In genomic region chr15:58303236-58303635, GRCh38 we compare ENCODE assay signal across 17 cellular contexts.
"Had no signal": no experiment of that assay in that cellular context is flagged by ENCODE, and none has a peak within 500 bp of the region (broad histone marks: within the 10 kb centered on the region; RNA-seq: fewer than 3 reads in every experiment).

No MANE protein-coding gene starts in this region.

- H3K4me3 ChIP-seq: colonic mucosa, esophagus muscularis mucosa, left lung, thyroid gland had no signal

- DNase-seq: activated CD4-positive, alpha-beta T cell treated with anti-CD3 and anti-CD28 coated beads, Interleukin-2, amount 50 U/mL, for 48 hours; activated CD4-positive, CD25-positive, alpha-beta regulatory T cell treated with anti-CD3 and anti-CD28 coated beads, Interleukin-2, amount 50 U/mL, for 72 hours; activated CD8-positive, alpha-beta memory T cell treated with anti-CD3 and anti-CD28 coated beads, Interleukin-2, amount 50 U/mL, for 4 hours; central memory CD4-positive, alpha-beta T cell; colonic mucosa; glutamatergic neuron; hypothalamus; kidney; left lung; mammary epithelial cell; occipital lobe; T1000; thyroid gland had no signal

- H3K9me3 Mint-ChIP-seq: stimulated activated effector memory CD8-positive, alpha-beta T cell treated with anti-CD3 and anti-CD28 coated beads, Interleukin-12 subunit alpha, Interleukin-12 subunit beta, amount 100 ng/mL, for 72 hours had no signal

- H3K4me3 Mint-ChIP-seq: brain; nephron; stimulated activated effector memory CD8-positive, alpha-beta T cell treated with anti-CD3 and anti-CD28 coated beads, Interleukin-12 subunit alpha, Interleukin-12 subunit beta, amount 100 ng/mL, for 72 hours had no signal

- ATAC-seq: stimulated activated effector memory CD8-positive, alpha-beta T cell treated with anti-CD3 and anti-CD28 coated beads, Interleukin-12 subunit alpha, Interleukin-12 subunit beta, amount 100 ng/mL, for 72 hours had no signal

- H3K36me3 Mint-ChIP-seq: brain; stimulated activated effector memory CD8-positive, alpha-beta T cell treated with anti-CD3 and anti-CD28 coated beads, Interleukin-12 subunit alpha, Interleukin-12 subunit beta, amount 100 ng/mL, for 72 hours had no signal

- H3K27ac Mint-ChIP-seq: brain; nephron; stimulated activated effector memory CD8-positive, alpha-beta T cell treated with anti-CD3 and anti-CD28 coated beads, Interleukin-12 subunit alpha, Interleukin-12 subunit beta, amount 100 ng/mL, for 72 hours had no signal
